Comparison of ENCODE assay signal across 8 cellular contexts in genomic region chr9:129460323-129461261, GRCh38.
DNase-seq lines count a peak whose midpoint lies in the region; ATAC-seq and TF ChIP-seq lines count a peak whose summit lies in the region.

No MANE protein-coding gene starts in this region.

- ATAC-seq in GM21717 (IDR thresholded peaks at IDR 0.05; ENCODE audit: unreplicated experiment) (peak; percentile 58), foreskin keratinocyte (peak; percentile 82)

- H3K27me3 ChIP-seq in foreskin keratinocyte = peaks cover 17% of the 10 kb centered on the region

- H3K4me1 ChIP-seq in foreskin keratinocyte = peaks cover 8% of the 10 kb centered on the region

- peaks cover 48% of the 10 kb centered on the region for H3K4me1 Mint-ChIP-seq in neural crest cell
- H3K4me1 Mint-ChIP-seq in stimulated activated naive CD8-positive, alpha-beta T cell treated with anti-CD3 and anti-CD28 coated beads, Interleukin-15, Interleukin-2, amounts not matched to agents 100 ng/mL and 50 ng/mL, for 24 hours (ENCODE audit: low read depth) = peaks cover 49% of the 10 kb centered on the region

- no peak overlapping the region for H3K27ac ChIP-seq in foreskin keratinocyte

- TF ChIP-seq CTCF in foreskin keratinocyte (conservative IDR thresholded peaks at IDR 0.05) (peak; percentile 46), neural crest cell (conservative IDR thresholded peaks at IDR 0.05) (no peak)

- H3K4me3 Mint-ChIP-seq in neural crest cell = peak overlapping the region; percentile 78
- H3K4me3 Mint-ChIP-seq in stimulated activated naive CD8-positive, alpha-beta T cell treated with anti-CD3 and anti-CD28 coated beads, Interleukin-15, Interleukin-2, amounts not matched to agents 100 ng/mL and 50 ng/mL, for 24 hours = peak overlapping the region; percentile 84

- DNase-seq in COR-L47 (lab: John Stamatoyannopoulos, UW) = peak; percentile 93
- peak; percentile 100 for DNase-seq in M059J (ENCODE audit: low read depth)
- peak; percentile 95 for DNase-seq in SIG-M5 treated with dmso at 0.1 percent for 504 hours (lab: John Stamatoyannopoulos, UW; ENCODE audit: unreplicated experiment)
- DNase-seq in activated naive CD4-positive, alpha-beta T cell (lab: John Stamatoyannopoulos, UW) = peak; percentile 18 to 67 (median 50)
- peak; percentile 62 to 77 for DNase-seq in foreskin keratinocyte
- peak; percentile 87 for DNase-seq in neural crest cell (ENCODE audit: low read depth, low spot score)

- no peaks in the 10 kb centered on the region for H3K36me3 Mint-ChIP-seq in neural crest cell (ENCODE audit: low read depth)
- H3K36me3 Mint-ChIP-seq in stimulated activated naive CD8-positive, alpha-beta T cell treated with anti-CD3 and anti-CD28 coated beads, Interleukin-15, Interleukin-2, amounts not matched to agents 100 ng/mL and 50 ng/mL, for 24 hours (ENCODE audit: low read depth) = no peaks in the 10 kb centered on the region

- H3K9me3 Mint-ChIP-seq in neural crest cell = peaks cover 12% of the 10 kb centered on the region
- H3K9me3 Mint-ChIP-seq in stimulated activated naive CD8-positive, alpha-beta T cell treated with anti-CD3 and anti-CD28 coated beads, Interleukin-15, Interleukin-2, amounts not matched to agents 100 ng/mL and 50 ng/mL, for 24 hours = no peaks in the 10 kb centered on the region

- no peaks in the 10 kb centered on the region for H3K27me3 Mint-ChIP-seq in neural crest cell (ENCODE audit: low read depth)
- H3K27me3 Mint-ChIP-seq in stimulated activated naive CD8-positive, alpha-beta T cell treated with anti-CD3 and anti-CD28 coated beads, Interleukin-15, Interleukin-2, amounts not matched to agents 100 ng/mL and 50 ng/mL, for 24 hours = no peaks in the 10 kb centered on the region

- H3K27ac Mint-ChIP-seq in neural crest cell (ENCODE audit: unreplicated experiment) = peak overlapping the region; percentile 98
- peak overlapping the region; percentile 91 for H3K27ac Mint-ChIP-seq in stimulated activated naive CD8-positive, alpha-beta T cell treated with anti-CD3 and anti-CD28 coated beads, Interleukin-15, Interleukin-2, amounts not matched to agents 100 ng/mL and 50 ng/mL, for 24 hours

Comparison
In these comparisons a context has a peak if more than half of its experiments do, and no peak if none do; other contexts are left out.
1. DNase-seq: peak in every context shown above with its lines; median percentile 100 in M059J; 95 in SIG-M5 treated with dmso at 0.1 percent for 504 hours; 93 in COR-L47; 87 in neural crest cell; 70 in foreskin keratinocyte; 50 in activated naive CD4-positive, alpha-beta T cell.